9 cellular contexts compared by ENCODE assay signal in genomic region chr4:169099775-169100180, GRCh38.
DNase-seq lines count a peak whose midpoint lies in the region; ATAC-seq and TF ChIP-seq lines count a peak whose summit lies in the region.
"Had no signal": no experiment of that assay in that cellular context is flagged by ENCODE, and none has a peak within 500 bp of the region (broad histone marks: within the 10 kb centered on the region; RNA-seq: fewer than 3 reads in every experiment).

No MANE protein-coding gene starts in this region.

- DNase-seq in activated CD8-positive, alpha-beta memory T cell treated with anti-CD3 and anti-CD28 coated beads, Interleukin-2, amount 50 U/mL, for 48 hours: no peak
- no peak for DNase-seq in activated CD4-positive, CD25-positive, alpha-beta regulatory T cell treated with anti-CD3 and anti-CD28 coated beads, Interleukin-2, amount 50 U/mL, for 72 hours
- DNase-seq in T-helper 1 cell: no peak
- no peak for DNase-seq in activated CD8-positive, alpha-beta T cell treated with anti-CD3 and anti-CD28 coated beads, Interleukin-2, amount 10 ng/mL, durations not matched to agents 7 days and 5 days
- DNase-seq: NCI-H187 had no signal

- H3K27me3 Mint-ChIP-seq in brain: no peaks in the 10 kb centered on the region
- no peaks in the 10 kb centered on the region for H3K27me3 Mint-ChIP-seq in activated CD8-positive, alpha-beta T cell treated with anti-CD3 and anti-CD28 coated beads, Interleukin-2, amount 10 ng/mL, durations not matched to agents 7 days and 5 days (ENCODE audit: low read depth)

- H3K36me3 Mint-ChIP-seq in brain: peaks cover 50% of the 10 kb centered on the region
- no peaks in the 10 kb centered on the region for H3K36me3 Mint-ChIP-seq in activated CD8-positive, alpha-beta T cell treated with anti-CD3 and anti-CD28 coated beads, Interleukin-2, amount 10 ng/mL, durations not matched to agents 7 days and 5 days (ENCODE audit: low read depth)

- POLR2A ChIA-PET in activated CD8-positive, alpha-beta T cell treated with anti-CD3 and anti-CD28 coated beads, Interleukin-2, amount 10 ng/mL, durations not matched to agents 7 days and 5 days (lab: Charles Lee): no interaction called here

- H3K9me3 Mint-ChIP-seq in brain: peaks cover 0 to 3% (median 0%) of the 10 kb centered on the region in 5 experiments
- no peaks in the 10 kb centered on the region for H3K9me3 Mint-ChIP-seq in activated CD8-positive, alpha-beta T cell treated with anti-CD3 and anti-CD28 coated beads, Interleukin-2, amount 10 ng/mL, durations not matched to agents 7 days and 5 days (ENCODE audit: insufficient read depth)

- H3K4me3 Mint-ChIP-seq in brain: no peak overlapping the region
- H3K4me3 Mint-ChIP-seq in activated CD8-positive, alpha-beta T cell treated with anti-CD3 and anti-CD28 coated beads, Interleukin-2, amount 10 ng/mL, durations not matched to agents 7 days and 5 days: no peak overlapping the region

- H3K4me1 Mint-ChIP-seq in brain: peaks cover 68% of the 10 kb centered on the region
- no peaks in the 10 kb centered on the region for H3K4me1 Mint-ChIP-seq in activated CD8-positive, alpha-beta T cell treated with anti-CD3 and anti-CD28 coated beads, Interleukin-2, amount 10 ng/mL, durations not matched to agents 7 days and 5 days (ENCODE audit: low read depth)

- H3K27ac Mint-ChIP-seq in brain: peak overlapping the region in 4 of 5 experiments; percentile 2 to 94 (median 50)
- no peak overlapping the region for H3K27ac Mint-ChIP-seq in activated CD8-positive, alpha-beta T cell treated with anti-CD3 and anti-CD28 coated beads, Interleukin-2, amount 10 ng/mL, durations not matched to agents 7 days and 5 days

- no peak overlapping the region for H3K4me3 ChIP-seq in rectal smooth muscle tissue (ENCODE audit: low read length)

- TF ChIP-seq CTCF in brain (conservative IDR thresholded peaks at IDR 0.05): no peak

- no peaks in the 10 kb centered on the region for H3K27me3 ChIP-seq in rectal smooth muscle tissue (ENCODE audit: control insufficient read depth, insufficient read depth, low read length)

- H3K27ac ChIP-seq in rectal smooth muscle tissue (ENCODE audit: low read depth, low read length): peak overlapping the region; percentile 63

- H3K9ac ChIP-seq in rectal smooth muscle tissue (ENCODE audit: low read length): no peak overlapping the region

- ATAC-seq in GM18867 (IDR thresholded peaks at IDR 0.05; ENCODE audit: unreplicated experiment): peak; percentile 31
- peak; percentile 52 for ATAC-seq in HG02840 (IDR thresholded peaks at IDR 0.05; ENCODE audit: low FRiP score, unreplicated experiment)
- no peak for ATAC-seq in activated CD8-positive, alpha-beta T cell treated with anti-CD3 and anti-CD28 coated beads, Interleukin-2, amount 10 ng/mL, durations not matched to agents 7 days and 5 days

- CTCF ChIA-PET in activated CD8-positive, alpha-beta T cell treated with anti-CD3 and anti-CD28 coated beads, Interleukin-2, amount 10 ng/mL, durations not matched to agents 7 days and 5 days (lab: Charles Lee): no interaction called here

- peaks cover 5% of the 10 kb centered on the region for H3K36me3 ChIP-seq in rectal smooth muscle tissue (ENCODE audit: control insufficient read depth, insufficient read depth, low read length)

- H3K4me1 ChIP-seq in rectal smooth muscle tissue (ENCODE audit: control insufficient read depth, insufficient read depth, low read length): peaks cover 13% of the 10 kb centered on the region
